ENCODE assay signal across 8 cellular contexts in genomic region chr16:86510465-86511261, GRCh38. TPM values are rescaled to one million over a fixed set of nuclear protein-coding genes. Genes with fewer than 3 reads are reported as not detected.
DNase-seq lines count a peak whose midpoint lies in the region; ATAC-seq and TF ChIP-seq lines count a peak whose summit lies in the region.

TSS of gene FOXF1 (plus strand) at chr16:86510527. CDS start at chr16:86510570, 43 bp downstream.

- H3K9me3 ChIP-seq in BE2C: no peaks in the 10 kb centered on the region
- H3K9me3 ChIP-seq in muscle layer of colon (ENCODE audit: low read length): no peaks in the 10 kb centered on the region

- H3K36me3 ChIP-seq in BE2C (no peaks in the 10 kb centered on the region), muscle layer of colon (ENCODE audit: insufficient read depth, low read length) (peaks cover 17% of the 10 kb centered on the region)

- peaks cover 99% of the 10 kb centered on the region for H3K27me3 ChIP-seq in BE2C
- H3K27me3 ChIP-seq in dorsolateral prefrontal cortex: peaks cover 33 to 100% (median 100%) of the 10 kb centered on the region in 45 donors
- H3K27me3 ChIP-seq in muscle layer of colon (ENCODE audit: control insufficient read depth in 1 of 2, insufficient read depth in 2 of 2, low read length in 2 of 2): peaks cover 0 to 5% of the 10 kb centered on the region in 2 donors

- H3K4me3 ChIP-seq in BE2C (ENCODE audit: low read depth, low read length) (peak within 1 kb of the TSS; percentile 41), dorsolateral prefrontal cortex (peak within 1 kb of the TSS; percentile 23 to 73 (median 54)), muscle layer of colon (ENCODE audit: low read depth in 1 of 2, low read length in 2 of 2) (peak within 1 kb of the TSS; percentile 93 to 95)
- H3K4me3 ChIP-seq in Jurkat, Clone E6-1 (ENCODE audit: low read length): peak within 1 kb of the TSS; percentile 35

- no peak for TF ChIP-seq CTCF in BE2C (IDR thresholded peaks at IDR 0.05; ENCODE audit: low read depth, low read length)
- no peak for TF ChIP-seq CTCF in dorsolateral prefrontal cortex (IDR thresholded peaks at IDR 0.05 in 54 of 56, conservative IDR thresholded peaks at IDR 0.05 in 2 of 56; ENCODE audit: low read depth in 1 of 56, partially characterized antibody in 56 of 56)

- H3K9ac ChIP-seq in muscle layer of colon (ENCODE audit: low read length): peak within 1 kb of the TSS; percentile 99

- ATAC-seq in GM18498 (IDR thresholded peaks at IDR 0.05; ENCODE audit: unreplicated experiment) (no peak), GM19328 (IDR thresholded peaks at IDR 0.05; ENCODE audit: unreplicated experiment) (no peak)

- intact Hi-C loops in dorsolateral prefrontal cortex (cut with DNase I): no loop called here

- peak within 1 kb of the TSS in 41 of 59 donors; percentile 10 to 81 (median 62) for H3K27ac ChIP-seq in dorsolateral prefrontal cortex
- H3K27ac ChIP-seq in muscle layer of colon (ENCODE audit: low read depth, low read length): peak within 1 kb of the TSS; percentile 99

- DNase-seq in BE2C: no peak
- no peak for DNase-seq in Jurkat, Clone E6-1 (ENCODE audit: low read depth, low spot score)
- no peak for DNase-seq in dorsolateral prefrontal cortex
- no peak for DNase-seq in foreskin melanocyte
- no peak for DNase-seq in D341Med (ENCODE audit: low spot score)

- no peaks in the 10 kb centered on the region for H3K4me1 ChIP-seq in BE2C
- peaks cover 4% of the 10 kb centered on the region for H3K4me1 ChIP-seq in muscle layer of colon (ENCODE audit: insufficient read depth, low read length)

RNA-seq across cellular contexts. Expression of gene FOXF1, which starts in this region (rescaled TPM):
- polyA plus RNA-seq in BE2C (2012; ENCODE audit: insufficient read depth, insufficient read length, low read depth): not detected
- polyA plus RNA-seq in Jurkat, Clone E6-1 (2012; ENCODE audit: insufficient read depth, insufficient read length): 0.58 TPM
- 1 to 10 TPM in 118 of 120 experiments, under 1 TPM in 2; 0.96 to 6.6 (median 2.5) TPM for total RNA-seq in dorsolateral prefrontal cortex

Comparison
In these comparisons a context has a peak if more than half of its experiments do, and no peak if none do; other contexts are left out.
1. H3K4me3 ChIP-seq: peak in every context shown above with its lines; median percentile 94 in muscle layer of colon; 54 in dorsolateral prefrontal cortex; 41 in BE2C; 35 in Jurkat, Clone E6-1.